17 cellular contexts compared by ENCODE assay signal in genomic region chr13:31334994-31335549, GRCh38.
A peak's percentile ranks its signal among the peaks of the same experiment; 100 is the strongest.
DNase-seq lines count a peak whose midpoint lies in the region; ATAC-seq and TF ChIP-seq lines count a peak whose summit lies in the region.
"Had no signal": no experiment of that assay in that cellular context is flagged by ENCODE, and none has a peak within 500 bp of the region (broad histone marks: within the 10 kb centered on the region; RNA-seq: fewer than 3 reads in every experiment).

No MANE protein-coding gene starts in this region.

- ATAC-seq in left lung (peak; percentile 79), GM21825 (IDR thresholded peaks at IDR 0.05; ENCODE audit: unreplicated experiment) (no peak), GM18868 (IDR thresholded peaks at IDR 0.05; ENCODE audit: unreplicated experiment) (no peak)
- ATAC-seq: HCT116, HepG2 had no signal

- H3K79me2 ChIP-seq in PC-9 (ENCODE audit: low read depth): no peaks in the 10 kb centered on the region

- H3K9me2 ChIP-seq in PC-9 (ENCODE audit: insufficient read depth): no peaks in the 10 kb centered on the region

- no peak overlapping the region for H2AFZ ChIP-seq in PC-9

- intact Hi-C loops in PC-9 (cut with micrococcal nuclease; ENCODE audit: unreplicated experiment): no loop called here
- intact Hi-C loops in left lung (cut with DNase I): no loop called here

- CTCF ChIA-PET in PC-9 (lab: Charles Lee): no interaction called here

- H3K27me3 ChIP-seq in PC-9 (ENCODE audit: insufficient read depth, low read depth) (no peaks in the 10 kb centered on the region), left lung (no peaks in the 10 kb centered on the region)

- no peaks in the 10 kb centered on the region for H4K20me1 ChIP-seq in PC-9 (ENCODE audit: insufficient read depth)

- H3K4me1 ChIP-seq in PC-9 (replicated peaks; ENCODE audit: insufficient read depth) (peaks cover 20% of the 10 kb centered on the region), left lung (no peaks in the 10 kb centered on the region)

- peak overlapping the region; percentile 41; the same call in 1 of the 2 replicates for H3K27ac ChIP-seq in PC-9
- no peak overlapping the region for H3K27ac ChIP-seq in left lung

- H3K9me3 ChIP-seq in PC-9 (ENCODE audit: insufficient read depth, low read depth) (no peaks in the 10 kb centered on the region), left lung (peaks cover 0 to 8% of the 10 kb centered on the region in 2 donors)

- POLR2A ChIA-PET in PC-9 (lab: Charles Lee; ENCODE audit: unreplicated experiment): no interaction called here

- no peak overlapping the region for H3K4me3 ChIP-seq in AG10803 (ENCODE audit: low read length)
- no peak overlapping the region for H3K4me3 ChIP-seq in PC-9
- no peak overlapping the region for H3K4me3 ChIP-seq in left lung

- TF ChIP-seq CTCF in AG10803 (conservative IDR thresholded peaks at IDR 0.05; ENCODE audit: low read length) (no peak), PC-9 (conservative IDR thresholded peaks at IDR 0.05) (no peak), left lung (IDR thresholded peaks at IDR 0.05) (no peak)

- H3K36me3 ChIP-seq in PC-9 (ENCODE audit: low read depth) (no peaks in the 10 kb centered on the region), left lung (peaks cover 0 to 2% of the 10 kb centered on the region in 2 donors)

- peak overlapping the region; percentile 27 for H3K4me2 ChIP-seq in PC-9

- H3F3A ChIP-seq in PC-9 (ENCODE audit: insufficient read depth, low read depth): peaks cover 5% of the 10 kb centered on the region; the same call in 1 of the 2 replicates

- no TSS peak for BruUV-seq in PC-9 (replicated peaks; lab: Mats Ljungman, UMichigan)

- DNase-seq in AG10803 (ENCODE audit: low read depth) (peak; percentile 12), HT-29 (ENCODE audit: low spot score) (peak; percentile 43), PC-9 (peak in 1 of 2 experiments; percentile 82), left lung (no peak), retina (no peak), hepatic stellate cell (ENCODE audit: low spot score) (no peak)
- DNase-seq: ACHN; C1 segment of cervical spinal cord; Calu3; CD4-positive, alpha-beta T cell; DMS 273 treated with DMSO at 0.1 percent for 48 hours; DMS79 treated with DMSO at 0.1 percent for 48 hours; EL had no signal

Comparison
In these comparisons a context has a peak if more than half of its experiments do, and no peak if none do; other contexts are left out.
1. DNase-seq: peak in AG10803 (single experiment) and HT-29 (single experiment); none in left lung (0 of 2), retina (single experiment) and hepatic stellate cell (single experiment).